Comparison of ENCODE assay signal across 1 cellular context in genomic region chr21:46635324-46636180, GRCh38.
TF ChIP-seq lines count a peak whose summit lies in the region.

PRMT2 (plus strand) TSS chr21:46635674; CDS start chr21:46636952, 1,278 bp downstream.

TF ChIP-seq in K562, 482 proteins besides CTCF, POLR2A, EP300 and RAD21 (continued from another document and continues in another):
- 0 out of 2 replicates have a peak, but pooled peaks have one; percentile 81 for TF ChIP-seq ZNF609 (CRISPR knock-in tag; IDR thresholded peaks at IDR 0.05; ENCODE audit: borderline replicate concordance)
- peak; percentile 81 for TF ChIP-seq HNRNPLL (IDR thresholded peaks at IDR 0.05; ENCODE audit: low read depth, low read length, poor library complexity, severe bottlenecking)
- no peak for TF ChIP-seq RBM14 (IDR thresholded peaks at IDR 0.05; ENCODE audit: borderline replicate concordance, insufficient read depth, low read depth, low read length)
- TF ChIP-seq ZNF311 (CRISPR knock-in tag; IDR thresholded peaks at IDR 0.05), result no peak
- peak; percentile 66 for TF ChIP-seq USF1 (CRISPR knock-in tag; IDR thresholded peaks at IDR 0.05)
- peak; percentile 35; the same call in 1 of the 2 replicates for TF ChIP-seq GTF2E2 (tag; IDR thresholded peaks at IDR 0.05)
- TF ChIP-seq SAP30 (IDR thresholded peaks at IDR 0.05; ENCODE audit: borderline replicate concordance, insufficient read depth, low read depth, low read length, poor library complexity, severe bottlenecking), result peak; percentile 98
- TF ChIP-seq ZBTB2 (IDR thresholded peaks at IDR 0.05), result peak; percentile 99
- TF ChIP-seq HDAC6 (IDR thresholded peaks at IDR 0.05; ENCODE audit: low read depth, low read length), result 0 out of 2 replicates have a peak, but pooled peaks have one; percentile 62
- peak; percentile 61 for TF ChIP-seq GMEB1 (CRISPR knock-in tag; IDR thresholded peaks at IDR 0.05)
- 0 out of 2 replicates have a peak, but pooled peaks have one; percentile 51 for TF ChIP-seq RFX7 (CRISPR knock-in tag; IDR thresholded peaks at IDR 0.05)
- TF ChIP-seq MLLT1 (IDR thresholded peaks at IDR 0.05), result peak in 1 of 2 experiments; percentile 37; a peak in 1 of 4 replicates
- no peak for TF ChIP-seq CSDE1 (IDR thresholded peaks at IDR 0.05)
- peak; percentile 67 for TF ChIP-seq ARID1B (IDR thresholded peaks at IDR 0.05)
- peak; percentile 99 for TF ChIP-seq KLF13 (tag; IDR thresholded peaks at IDR 0.05; ENCODE audit: borderline replicate concordance, low read depth)
- TF ChIP-seq HOXB6 (CRISPR knock-in tag; IDR thresholded peaks at IDR 0.05; ENCODE audit: borderline replicate concordance), result peak; percentile 39; the same call in 1 of the 2 replicates
- TF ChIP-seq TAF7 (tag; IDR thresholded peaks at IDR 0.05), result peak; percentile 69; the same call in 1 of the 2 replicates
- TF ChIP-seq HCFC1 (IDR thresholded peaks at IDR 0.05; ENCODE audit: low read depth, low read length), result peak; percentile 15; the same call in 1 of the 2 replicates
- TF ChIP-seq ATF4 (CRISPR knock-in tag; IDR thresholded peaks at IDR 0.05), result 0 out of 2 replicates have a peak, but pooled peaks have one; percentile 33
- peak; percentile 92 for TF ChIP-seq NBN (IDR thresholded peaks at IDR 0.05; ENCODE audit: low read depth)
- TF ChIP-seq TOE1 (IDR thresholded peaks at IDR 0.05; ENCODE audit: borderline replicate concordance), result peak; percentile 76; the same call in 1 of the 2 replicates
- peak; percentile 95 for TF ChIP-seq TOE1 (CRISPR knock-in tag; IDR thresholded peaks at IDR 0.05; ENCODE audit: borderline replicate concordance, low read depth)
- TF ChIP-seq MAX (CRISPR knock-in tag; IDR thresholded peaks at IDR 0.05), result peak; percentile 90
- TF ChIP-seq MLX (CRISPR knock-in tag; conservative IDR thresholded peaks at IDR 0.05), result peak; percentile 41 to 64; a peak in 1 of 4 replicates
- TF ChIP-seq SMAD1 (IDR thresholded peaks at IDR 0.05; ENCODE audit: low read depth, low read length, partially characterized antibody), result peak; percentile 56
- peak; percentile 100 for TF ChIP-seq NRF1 (conservative IDR thresholded peaks at IDR 0.05 in 1 of 2, IDR thresholded peaks at IDR 0.05 in 1 of 2)
- peak; percentile 61 to 78; a peak in 2 of 4 replicates for TF ChIP-seq NONO (IDR thresholded peaks at IDR 0.05; ENCODE audit: low read depth in 2 of 2, low read length in 1 of 2)
- peak; percentile 70 to 86 for TF ChIP-seq MAZ (CRISPR knock-in tag; conservative IDR thresholded peaks at IDR 0.05 in 1 of 2, IDR thresholded peaks at IDR 0.05 in 1 of 2)
- TF ChIP-seq BCOR (IDR thresholded peaks at IDR 0.05), result peak; percentile 64; the same call in 1 of the 2 replicates
- peak; percentile 95 for TF ChIP-seq TAF1 (IDR thresholded peaks at IDR 0.05; ENCODE audit: control insufficient read depth, extremely low read depth, insufficient read depth, low read length, severe bottlenecking)
- TF ChIP-seq SPI1 (IDR thresholded peaks at IDR 0.05; ENCODE audit: borderline replicate concordance, low read depth, low read length), result no peak
- peak; percentile 92 for TF ChIP-seq ATF7 (IDR thresholded peaks at IDR 0.05)
- peak; percentile 89 for TF ChIP-seq RBFOX2 (IDR thresholded peaks at IDR 0.05; ENCODE audit: low read depth, low read length)
- TF ChIP-seq ATF3 (IDR thresholded peaks at IDR 0.05), result no peak
- TF ChIP-seq ATF3 (CRISPR knock-in tag; conservative IDR thresholded peaks at IDR 0.05), result peak; percentile 29; the same call in 1 of the 2 replicates
- TF ChIP-seq MITF (IDR thresholded peaks at IDR 0.05), result peak; percentile 9; the same call in 1 of the 2 replicates
- peak; percentile 65; the same call in 1 of the 2 replicates for TF ChIP-seq LARP7 (IDR thresholded peaks at IDR 0.05)
- peak; percentile 53; the same call in 1 of the 2 replicates for TF ChIP-seq E2F5 (CRISPR knock-in tag; IDR thresholded peaks at IDR 0.05)
- 0 out of 2 replicates have a peak, but pooled peaks have one; percentile 27 for TF ChIP-seq ZNF395 (CRISPR knock-in tag; IDR thresholded peaks at IDR 0.05)
- TF ChIP-seq ZNF12 (CRISPR knock-in tag; IDR thresholded peaks at IDR 0.05), result peak; percentile 81; the same call in 1 of the 2 replicates
- TF ChIP-seq RCOR1 (IDR thresholded peaks at IDR 0.05; ENCODE audit: borderline replicate concordance in 1 of 2, low read depth in 2 of 2, low read length in 2 of 2), result peak in 1 of 2 experiments; percentile 27; a peak in 2 of 4 replicates
- no peak for TF ChIP-seq RBM25 (IDR thresholded peaks at IDR 0.05; ENCODE audit: low read depth, low read length, severe bottlenecking)
- peak; percentile 51; the same call in 1 of the 2 replicates for TF ChIP-seq PML (IDR thresholded peaks at IDR 0.05; ENCODE audit: low read length)
